ENCODE assay signal across 8 cellular contexts in genomic region chr5:14270212-14270702, GRCh38.
A peak's percentile ranks its signal among the peaks of the same experiment; 100 is the strongest.
DNase-seq lines count a peak whose midpoint lies in the region; ATAC-seq and TF ChIP-seq lines count a peak whose summit lies in the region.

No MANE protein-coding gene starts in this region.

- peaks cover 0 to 5% (median 0%) of the 10 kb centered on the region in 7 donors for H3K4me1 Mint-ChIP-seq in naive thymus-derived CD4-positive, alpha-beta T cell
- peaks cover 2% of the 10 kb centered on the region for H3K4me1 Mint-ChIP-seq in T-helper 2 cell treated with Interferon-gamma antibody and Interleukin-4, amounts not matched to agents 5 μg/mL and 100 μg/mL, for 36 hours (ENCODE audit: low read depth)

- H3K27ac ChIP-seq in HEK293 (ENCODE audit: extremely low read depth, low read depth, low read length) (no peak overlapping the region), esophagus squamous epithelium (peak overlapping the region in 3 of 4 donors; percentile 29 to 64 (median 63))
- H3K27ac ChIP-seq in naive thymus-derived CD4-positive, alpha-beta T cell (ENCODE audit: low read depth, low read length), result no peak overlapping the region

- peaks cover 48% of the 10 kb centered on the region for H3K4me1 ChIP-seq in HEK293 (ENCODE audit: control insufficient read depth, insufficient read depth, low read length)
- H3K4me1 ChIP-seq in esophagus squamous epithelium, result peaks cover 0 to 48% (median 25%) of the 10 kb centered on the region in 3 donors
- H3K4me1 ChIP-seq in naive thymus-derived CD4-positive, alpha-beta T cell (ENCODE audit: control insufficient read depth in 2 of 2, insufficient read depth in 2 of 2, low read length in 2 of 2), result no peaks in the 10 kb centered on the region

- peak; percentile 57 for ATAC-seq in naive thymus-derived CD4-positive, alpha-beta T cell

- no peak for TF ChIP-seq CTCF in HEK293 (tag by site-specific recombination; IDR thresholded peaks at IDR 0.05)
- TF ChIP-seq CTCF in esophagus squamous epithelium (IDR thresholded peaks at IDR 0.05), result peak; percentile 50 to 82 (median 72)

- H3K4me3 ChIP-seq in HEK293 (ENCODE audit: low read depth, low read length) (no peak overlapping the region), esophagus squamous epithelium (no peak overlapping the region)
- no peak overlapping the region for H3K4me3 ChIP-seq in naive thymus-derived CD4-positive, alpha-beta T cell (ENCODE audit: low read length)

- in situ Hi-C loops in SK-MEL-5 (cut with HindIII; ENCODE audit: low pct_unique_long_range_greater_than_20kb, low sequenced_read_pairs), result no loop called here

- H3K36me3 Mint-ChIP-seq in naive thymus-derived CD4-positive, alpha-beta T cell, result no peaks in the 10 kb centered on the region
- H3K36me3 Mint-ChIP-seq in T-helper 2 cell treated with Interferon-gamma antibody and Interleukin-4, amounts not matched to agents 5 μg/mL and 100 μg/mL, for 36 hours (ENCODE audit: low read depth), result no peaks in the 10 kb centered on the region

- no peaks in the 10 kb centered on the region for H3K9me3 Mint-ChIP-seq in naive thymus-derived CD4-positive, alpha-beta T cell
- H3K9me3 Mint-ChIP-seq in T-helper 2 cell treated with Interferon-gamma antibody and Interleukin-4, amounts not matched to agents 5 μg/mL and 100 μg/mL, for 36 hours, result no peaks in the 10 kb centered on the region

- POLR2A ChIA-PET in HEK293 (lab: Yijun Ruan, JAX), result interaction anchor here (0.7 to 1.1 kb wide), 4 partner anchors 57 to 138 kb away, joined by 3 to 7 read pairs (median 4); no protein-coding TSS in a partner anchor
- POLR2A ChIA-PET in naive thymus-derived CD4-positive, alpha-beta T cell (lab: Charles Lee), result no interaction called here

- H3K27me3 ChIP-seq in esophagus squamous epithelium, result no peaks in the 10 kb centered on the region
- no peaks in the 10 kb centered on the region for H3K27me3 ChIP-seq in naive thymus-derived CD4-positive, alpha-beta T cell (ENCODE audit: control insufficient read depth in 2 of 2, insufficient read depth in 2 of 2, low read length in 2 of 2)

- peaks cover 12 to 38% (median 36%) of the 10 kb centered on the region in 5 donors for H3K27me3 Mint-ChIP-seq in naive thymus-derived CD4-positive, alpha-beta T cell
- peaks cover 26% of the 10 kb centered on the region for H3K27me3 Mint-ChIP-seq in T-helper 2 cell treated with Interferon-gamma antibody and Interleukin-4, amounts not matched to agents 5 μg/mL and 100 μg/mL, for 36 hours (ENCODE audit: low read depth)

- no peaks in the 10 kb centered on the region for H3K9me3 ChIP-seq in HEK293 (ENCODE audit: control insufficient read depth, insufficient read depth, low read depth, low read length)
- no peaks in the 10 kb centered on the region for H3K9me3 ChIP-seq in esophagus squamous epithelium
- H3K9me3 ChIP-seq in naive thymus-derived CD4-positive, alpha-beta T cell (ENCODE audit: control insufficient read depth in 2 of 3, low read length in 3 of 3), result no peaks in the 10 kb centered on the region

- H3K36me3 ChIP-seq in HEK293 (ENCODE audit: control insufficient read depth in 2 of 2, insufficient read depth in 1 of 2, low read length in 2 of 2), result peaks cover 0 to 4% of the 10 kb centered on the region in 2 experiments; a peak in 1 of 3 replicates
- peaks cover 0 to 6% (median 0%) of the 10 kb centered on the region in 3 donors for H3K36me3 ChIP-seq in esophagus squamous epithelium
- no peaks in the 10 kb centered on the region for H3K36me3 ChIP-seq in naive thymus-derived CD4-positive, alpha-beta T cell (ENCODE audit: control insufficient read depth in 2 of 3, insufficient read depth in 3 of 3, low read length in 3 of 3)

- DNase-seq in ELR (ENCODE audit: low read depth) (peak; percentile 91), NCI-H1092 treated with DMSO at 0.1 percent for 48 hours (lab: John Stamatoyannopoulos, UW) (peak; percentile 56), SK-MEL-5 (ENCODE audit: low read depth, low spot score) (peak; percentile 87), esophagus squamous epithelium (lab: John Stamatoyannopoulos, UW) (no peak), GM19240 (ENCODE audit: insufficient read length, low spot score) (no peak)
- DNase-seq in naive thymus-derived CD4-positive, alpha-beta T cell, result peak in 2 of 9 donors; percentile 12 to 22
- DNase-seq in T-helper 2 cell treated with Interferon-gamma antibody and Interleukin-4, amounts not matched to agents 5 μg/mL and 100 μg/mL, for 36 hours (ENCODE audit: low spot score), result no peak

- intact Hi-C loops in esophagus squamous epithelium (cut with DNase I), result loop anchor here (10.0 kb wide), 1 partner anchor 285 kb away; no protein-coding TSS in a partner anchor
- intact Hi-C loops in naive thymus-derived CD4-positive, alpha-beta T cell (cut with micrococcal nuclease), result loop anchor here (1.0 to 5.0 kb wide), 3 partner anchors 162 to 283 kb away; no protein-coding TSS in a partner anchor

- WGBS in esophagus squamous epithelium, 2 donors, result 25% methylated on average over 3 of the region's 3 CpGs

- no peak overlapping the region for H3K4me3 Mint-ChIP-seq in naive thymus-derived CD4-positive, alpha-beta T cell
- H3K4me3 Mint-ChIP-seq in T-helper 2 cell treated with Interferon-gamma antibody and Interleukin-4, amounts not matched to agents 5 μg/mL and 100 μg/mL, for 36 hours, result no peak overlapping the region

- TF ChIP-seq POLR2A in esophagus squamous epithelium (IDR thresholded peaks at IDR 0.05), result no peak

- CTCF ChIA-PET in HEK293 (lab: Yijun Ruan, JAX), result interaction anchor here (0.5 to 3.8 kb wide), 67 partner anchors 9 to 1106 kb away, joined by 3 to 28 read pairs (median 5); partner anchors contain the start of gene TRIO
- CTCF ChIA-PET in naive thymus-derived CD4-positive, alpha-beta T cell (lab: Charles Lee), result interaction anchor here (1.5 kb wide), 1 partner anchor 162 kb away, joined by 4 read pairs; no protein-coding TSS in a partner anchor

- no peak overlapping the region for H3K27ac Mint-ChIP-seq in naive thymus-derived CD4-positive, alpha-beta T cell
- H3K27ac Mint-ChIP-seq in T-helper 2 cell treated with Interferon-gamma antibody and Interleukin-4, amounts not matched to agents 5 μg/mL and 100 μg/mL, for 36 hours, result no peak overlapping the region

TF ChIP-seq in HEK293, 187 proteins besides CTCF, POLR2A, EP300 and RAD21 (continues in another document):
- TF ChIP-seq PRDM6 (tag by site-specific recombination; IDR thresholded peaks at IDR 0.05), result peak; percentile 36; the same call in 1 of the 2 replicates
- 0 out of 2 replicates have a peak, but pooled peaks have one; percentile 20 for TF ChIP-seq ZNF629 (tag by site-specific recombination; IDR thresholded peaks at IDR 0.05)
- TF ChIP-seq ELK4 (IDR thresholded peaks at IDR 0.05; ENCODE audit: borderline replicate concordance, low read depth, low read length), result no peak
- TF ChIP-seq SALL2 (tag by site-specific recombination; IDR thresholded peaks at IDR 0.05; ENCODE audit: borderline replicate concordance), result no peak
- TF ChIP-seq IKZF3 (tag by site-specific recombination; IDR thresholded peaks at IDR 0.05), result peak; percentile 75; the same call in 1 of the 2 replicates
- TF ChIP-seq ZNF366 (tag by site-specific recombination; conservative IDR thresholded peaks at IDR 0.05), result peak; percentile 55; the same call in 1 of the 2 replicates
- no peak for TF ChIP-seq ZBTB49 (tag by site-specific recombination; IDR thresholded peaks at IDR 0.05; ENCODE audit: low read depth)

Comparison
In these comparisons a context has a peak if more than half of its experiments do, and no peak if none do; other contexts are left out.
1. DNase-seq: peak in ELR (single experiment), NCI-H1092 treated with DMSO at 0.1 percent for 48 hours (single experiment) and SK-MEL-5 (single experiment); none in esophagus squamous epithelium (single experiment), T-helper 2 cell treated with Interferon-gamma antibody and Interleukin-4, amounts not matched to agents 5 μg/mL and 100 μg/mL, for 36 hours (single experiment) and GM19240 (single experiment).
2. H3K27ac ChIP-seq: peak in esophagus squamous epithelium (3 of 4); none in HEK293 (single experiment) and naive thymus-derived CD4-positive, alpha-beta T cell (single experiment).